In the genomic region with DNA sequence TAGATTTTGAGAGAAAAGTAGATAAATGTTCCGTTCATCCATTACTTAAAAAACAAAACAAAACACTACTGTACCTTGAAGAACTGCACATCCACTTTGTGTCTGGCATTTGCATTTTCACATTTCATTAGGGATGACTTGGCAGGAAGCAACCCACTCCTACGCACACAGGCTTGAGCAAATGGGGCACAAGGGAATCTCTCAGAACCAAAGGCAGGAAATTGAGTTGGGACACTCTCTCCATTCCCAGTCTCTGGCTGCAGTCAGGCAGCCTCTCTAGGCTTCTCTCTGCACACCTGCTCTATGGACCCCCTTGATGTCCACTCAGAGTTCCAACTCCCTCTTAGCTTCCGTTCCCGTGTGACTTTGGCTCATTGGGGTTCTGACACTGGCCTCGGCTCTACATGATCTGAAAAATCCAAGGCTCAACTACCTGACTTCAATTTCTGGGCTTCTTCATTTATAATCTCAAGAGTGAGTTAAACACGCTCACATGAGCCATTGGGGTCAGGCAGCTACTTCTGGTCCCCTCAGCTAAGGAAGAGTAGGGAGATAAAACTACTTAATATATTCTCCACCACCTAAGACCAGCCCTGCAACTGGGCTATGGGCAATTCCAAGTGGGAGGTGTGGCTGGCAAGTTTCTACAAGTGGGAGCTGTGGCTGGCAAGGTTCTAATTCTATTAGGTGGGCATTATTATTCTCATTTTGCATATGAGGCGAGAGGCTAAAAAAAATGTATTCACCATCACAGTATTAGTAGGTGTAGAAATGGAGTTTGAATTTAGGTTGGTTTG, we compare ENCODE assay signal across 19 cellular contexts.
"Had no signal": no experiment of that assay in that cellular context is flagged by ENCODE, and none has a peak within 500 bp of the region (broad histone marks: within the 10 kb centered on the region; RNA-seq: fewer than 3 reads in every experiment).

No MANE protein-coding gene starts in this region.

- ATAC-seq: activated CD4-positive, alpha-beta T cell treated with anti-CD3 and anti-CD28 coated beads for 36 hours; naive thymus-derived CD4-positive, alpha-beta T cell; pancreas; WTC11 had no signal

- H3K27ac ChIP-seq: gastrocnemius medialis, neural progenitor cell, pancreas, sigmoid colon, spleen, tibial artery had no signal

- H3K36me3 ChIP-seq: gastrocnemius medialis, neural progenitor cell, pancreas, sigmoid colon, spleen, tibial artery had no signal

- H3K4me1 ChIP-seq: gastrocnemius medialis, neural progenitor cell, pancreas, sigmoid colon, spleen, tibial artery had no signal

- DNase-seq: activated CD4-positive, alpha-beta memory T cell treated with anti-CD3 and anti-CD28 coated beads for 36 hours; activated CD4-positive, alpha-beta T cell treated with anti-CD3 and anti-CD28 coated beads for 36 hours; activated naive CD4-positive, alpha-beta T cell; activated naive CD8-positive, alpha-beta T cell treated with anti-CD3 and anti-CD28 coated beads for 36 hours; amniotic stem cell; caudate nucleus; gastrocnemius medialis; head of caudate nucleus; mesenchymal stem cell; naive thymus-derived CD4-positive, alpha-beta T cell; pancreas; sigmoid colon; spleen; stimulated activated CD8-positive, alpha-beta memory T cell treated with anti-CD3 and anti-CD28 coated beads, Interleukin-4, amount 100 ng/mL, for 48 hours; stimulated activated naive CD4-positive, alpha-beta T cell; substantia nigra; tibial artery had no signal

- H3K9me3 ChIP-seq: gastrocnemius medialis, pancreas, sigmoid colon, spleen, tibial artery had no signal

- H3K4me3 ChIP-seq: gastrocnemius medialis, neural progenitor cell, pancreas, sigmoid colon, spleen, tibial artery had no signal

- H3K27me3 ChIP-seq: neural progenitor cell, pancreas, sigmoid colon had no signal
